13 cellular contexts compared by ENCODE assay signal in genomic region chr4:156686120-156686519, GRCh38.
DNase-seq lines count a peak whose midpoint lies in the region; ATAC-seq and TF ChIP-seq lines count a peak whose summit lies in the region.
"Had no signal": no experiment of that assay in that cellular context is flagged by ENCODE, and none has a peak within 500 bp of the region (broad histone marks: within the 10 kb centered on the region; RNA-seq: fewer than 3 reads in every experiment).

No MANE protein-coding gene starts in this region.

- DNase-seq in EL = peak; percentile 85
- peak; percentile 35 for DNase-seq in NCI-H524 treated with DMSO at 0.1 percent for 48 hours (lab: John Stamatoyannopoulos, UW)
- DNase-seq in epithelial cell of prostate (ENCODE audit: low read depth, low spot score) = peak; percentile 46
- no peak for DNase-seq in osteocyte (ENCODE audit: extremely low spot score, unreplicated experiment)
- no peak for DNase-seq in activated CD4-positive, alpha-beta T cell treated with anti-CD3 and anti-CD28 coated beads, Interleukin-2, amount 50 U/mL, for 4 hours
- DNase-seq in activated T-cell treated with anti-CD3 and anti-CD28 coated beads for 4 hours = no peak
- DNase-seq: activated CD4-positive, alpha-beta T cell treated with anti-CD3 and anti-CD28 coated beads for 1 hour; Calu3; NCI-H2029; SIG-M5; substantia nigra had no signal

- no peak overlapping the region for H3K4me3 Mint-ChIP-seq in osteocyte (ENCODE audit: unreplicated experiment)

- H3K9me3 Mint-ChIP-seq in osteocyte (ENCODE audit: unreplicated experiment) = no peaks in the 10 kb centered on the region

- H3K4me1 Mint-ChIP-seq in osteocyte (ENCODE audit: unreplicated experiment) = peaks cover 18% of the 10 kb centered on the region

- H3K27ac ChIP-seq in epithelial cell of prostate = peak overlapping the region; percentile 26

- TF ChIP-seq CTCF in osteocyte (IDR thresholded peaks at IDR 0.05) = no peak

- H3K36me3 Mint-ChIP-seq in osteocyte (ENCODE audit: unreplicated experiment) = no peaks in the 10 kb centered on the region

- peak overlapping the region; percentile 69 for H3K27ac Mint-ChIP-seq in osteocyte (ENCODE audit: unreplicated experiment)

- no peaks in the 10 kb centered on the region for H3K27me3 Mint-ChIP-seq in osteocyte (ENCODE audit: unreplicated experiment)

- ATAC-seq in HG03175 (IDR thresholded peaks at IDR 0.05; ENCODE audit: unreplicated experiment) (no peak), GM18498 (IDR thresholded peaks at IDR 0.05; ENCODE audit: unreplicated experiment) (no peak)

Comparison
In these comparisons a context has a peak if more than half of its experiments do, and no peak if none do; other contexts are left out.
1. DNase-seq: peak in EL (single experiment), NCI-H524 treated with DMSO at 0.1 percent for 48 hours (single experiment) and epithelial cell of prostate (single experiment); none in osteocyte (single experiment), activated CD4-positive, alpha-beta T cell treated with anti-CD3 and anti-CD28 coated beads, Interleukin-2, amount 50 U/mL, for 4 hours (0 of 2) and activated T-cell treated with anti-CD3 and anti-CD28 coated beads for 4 hours (single experiment).